Comparison of ENCODE assay signal across 8 cellular contexts in the genomic region with DNA sequence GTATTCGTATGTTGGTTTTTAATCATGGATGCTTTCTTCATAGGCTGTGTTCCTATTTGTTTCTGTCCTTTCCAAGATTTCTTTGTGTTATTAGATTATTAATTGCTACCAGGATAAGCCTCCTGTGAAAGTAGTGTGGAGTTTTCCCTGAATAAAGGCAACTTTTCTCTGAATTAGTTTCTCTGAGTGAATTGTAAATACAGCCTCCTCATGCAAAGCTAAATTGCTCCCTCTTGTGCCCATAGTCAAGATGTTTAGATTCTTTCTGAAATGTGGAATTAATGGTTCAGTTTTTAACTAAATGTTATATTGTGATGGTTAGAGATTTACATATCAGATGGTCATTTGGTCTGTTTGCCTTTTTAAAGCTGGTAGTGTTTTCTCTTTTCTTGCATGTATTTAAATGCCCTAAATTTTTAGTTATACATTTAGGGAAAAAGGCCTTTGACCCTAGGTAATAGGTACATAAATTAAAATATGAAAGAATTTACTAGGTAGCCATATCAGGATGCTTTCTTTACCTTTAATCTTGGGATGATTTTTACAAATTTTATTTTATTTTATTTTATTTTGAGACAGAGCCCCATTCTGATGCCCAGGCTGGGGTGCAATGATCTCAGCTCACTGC. TPM values are rescaled to one million over a fixed set of nuclear protein-coding genes. Genes with fewer than 3 reads are reported as not detected.
DNase-seq lines count a peak whose midpoint lies in the region; ATAC-seq, FAIRE-seq and TF ChIP-seq lines count a peak whose summit lies in the region.

No MANE protein-coding gene starts in this region.

- no peak overlapping the region for H3K4me3 Mint-ChIP-seq in HFFc6

- peak; percentile 73 to 75 (median 74) for ATAC-seq in right lobe of liver
- no peak for ATAC-seq in HG03280 (IDR thresholded peaks at IDR 0.05; ENCODE audit: unreplicated experiment)
- ATAC-seq in GM19463 (IDR thresholded peaks at IDR 0.05; ENCODE audit: unreplicated experiment), result no peak
- ATAC-seq in HG02642 (IDR thresholded peaks at IDR 0.05; ENCODE audit: poor library complexity, unreplicated experiment), result no peak

- DNase-seq in DMS53 treated with DMSO at 0.1 percent for 48 hours (lab: John Stamatoyannopoulos, UW; ENCODE audit: unreplicated experiment), result peak; percentile 68
- peak; percentile 56 for DNase-seq in HFFc6
- peak; percentile 59 for DNase-seq in NCI-H748 (lab: John Stamatoyannopoulos, UW; ENCODE audit: unreplicated experiment)
- peak; percentile 50 for DNase-seq in bronchial epithelial cell (ENCODE audit: low read depth)
- DNase-seq in right lobe of liver, result no peak

- TF ChIP-seq POLR2A in right lobe of liver (IDR thresholded peaks at IDR 0.05), result no peak

- H3K4me1 ChIP-seq in right lobe of liver, result no peaks in the 10 kb centered on the region

- TF ChIP-seq CTCF in HFFc6 (IDR thresholded peaks at IDR 0.05) (peak; percentile 80), bronchial epithelial cell (IDR thresholded peaks at IDR 0.05; ENCODE audit: insufficient read depth, low read length, severe bottlenecking) (peak; percentile 42), right lobe of liver (IDR thresholded peaks at IDR 0.05) (peak; percentile 54 to 74 (median 66))

- FAIRE-seq in bronchial epithelial cell (lab: Jason Lieb, UNC), result no peak

- H3K27me3 Mint-ChIP-seq in HFFc6 (ENCODE audit: insufficient read depth), result no peaks in the 10 kb centered on the region

- H3K27ac ChIP-seq in right lobe of liver, result no peak overlapping the region

- WGBS in right lobe of liver (ENCODE audit: insufficient coverage, low coverage, low lambda C conversion rate, missing lambda C conversion rate), result 81% methylated on average over 1 of the region's 1 CpG

- H3K9me3 Mint-ChIP-seq in HFFc6, result no peaks in the 10 kb centered on the region

- H3K36me3 ChIP-seq in bronchial epithelial cell (ENCODE audit: control insufficient read depth, insufficient read depth, low read length) (peaks cover 3% of the 10 kb centered on the region), right lobe of liver (peaks cover 0 to 25% (median 4%) of the 10 kb centered on the region in 4 donors)

- intact Hi-C loops in right lobe of liver (cut with DNase I), result no loop called here

- 0 out of 2 replicates have a peak overlapping the region, but pooled peaks have one; percentile 18 for H3K27ac Mint-ChIP-seq in HFFc6

- no peaks in the 10 kb centered on the region; the same call in 1 of the 2 replicates for H3K4me1 Mint-ChIP-seq in HFFc6 (ENCODE audit: low read depth)

- peaks cover 9% of the 10 kb centered on the region; the same call in 1 of the 2 replicates for H3K36me3 Mint-ChIP-seq in HFFc6 (ENCODE audit: low read depth)

- no peaks in the 10 kb centered on the region for H3K27me3 ChIP-seq in bronchial epithelial cell (ENCODE audit: control insufficient read depth, insufficient read depth, low read length)
- H3K27me3 ChIP-seq in right lobe of liver, result no peaks in the 10 kb centered on the region

- H3K9me3 ChIP-seq in right lobe of liver, result no peaks in the 10 kb centered on the region

- no peak overlapping the region for H3K4me3 ChIP-seq in bronchial epithelial cell (ENCODE audit: low read depth, low read length)
- H3K4me3 ChIP-seq in right lobe of liver, result no peak overlapping the region

RNA-seq across cellular contexts. Expression of gene APAF1, which starts 8.9 kb away (rescaled TPM):
- 10 to 100 TPM; 19.0 to 23.6 (median 21.2) TPM for total RNA-seq in HFFc6 (2021; fragmentation: NEBNext Ultra II Directional; extraction: Animal tissue kit (Norgen Biotek cat#: 25700))
- total RNA-seq in bronchial epithelial cell, result 9.1 and 12.4 TPM in 2 replicates
- total RNA-seq in right lobe of liver, result 10 to 100 TPM in 1 of 6 experiments, 1 to 10 TPM in 5; 4.5 to 12.3 (median 7.1) TPM

RNA-seq across cellular contexts. Expression of gene IKBIP, which starts 9.4 kb away (rescaled TPM):
- total RNA-seq in HFFc6 (2021; fragmentation: NEBNext Ultra II Directional; extraction: Animal tissue kit (Norgen Biotek cat#: 25700)), result 100 to 1,000 TPM in 5 of 6 experiments, 10 to 100 TPM in 1; 96.6 to 131 (median 108) TPM
- 4.2 and 10.0 TPM in 2 replicates for total RNA-seq in bronchial epithelial cell
- total RNA-seq in right lobe of liver, result 10 to 100 TPM in 2 of 6 experiments, 1 to 10 TPM in 4; 2.8 to 12.6 (median 6.6) TPM

Comparison
In these comparisons a context has a peak if more than half of its experiments do, and no peak if none do; other contexts are left out.
1. DNase-seq: peak in DMS53 treated with DMSO at 0.1 percent for 48 hours (single experiment), HFFc6 (single experiment), NCI-H748 (single experiment) and bronchial epithelial cell (single experiment); none in right lobe of liver (0 of 3).
2. ATAC-seq: peak in right lobe of liver (4 of 4); none in HG03280 (single experiment), GM19463 (single experiment) and HG02642 (single experiment).
3. Peak in every context shown above with its lines, with median percentiles within 50 percentile points of each other: CTCF ChIP-seq.